ENCODE assay signal across 12 cellular contexts in the genomic region with DNA sequence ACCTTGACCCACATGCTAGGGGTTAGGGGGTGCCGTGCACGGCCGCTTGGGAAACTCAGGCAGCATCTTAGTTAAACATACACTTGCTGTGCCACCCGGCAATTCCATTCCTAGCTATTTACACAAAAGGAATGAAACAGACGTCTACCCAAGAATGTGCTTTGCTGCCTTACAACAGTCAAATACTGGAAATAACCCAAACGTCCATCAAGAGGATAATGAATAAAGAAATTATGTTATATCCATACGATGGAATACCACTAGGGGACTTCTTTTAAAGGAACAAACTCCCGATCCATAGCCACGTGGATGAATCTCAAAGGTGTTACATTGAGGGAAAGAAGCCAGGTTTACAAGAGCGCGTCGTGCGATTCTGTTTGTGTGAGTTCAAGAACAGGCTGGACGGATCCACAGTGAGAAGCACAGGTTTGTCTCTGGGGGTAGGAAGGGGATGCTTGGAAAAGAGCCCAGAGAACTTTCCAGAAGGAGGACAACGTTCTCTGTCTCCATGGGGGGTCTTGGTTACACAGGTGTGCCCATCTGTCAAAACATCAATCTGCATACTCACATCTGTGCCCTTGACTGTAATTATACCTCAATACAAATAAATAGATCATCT. TPM values are rescaled to one million over a fixed set of nuclear protein-coding genes. Genes with fewer than 3 reads are reported as not detected.
DNase-seq lines count a peak whose midpoint lies in the region; ATAC-seq and TF ChIP-seq lines count a peak whose summit lies in the region.
"Had no signal": no experiment of that assay in that cellular context is flagged by ENCODE, and none has a peak within 500 bp of the region (broad histone marks: within the 10 kb centered on the region; RNA-seq: fewer than 3 reads in every experiment).

No MANE protein-coding gene starts in this region.

- no peaks in the 10 kb centered on the region for H3K79me2 ChIP-seq in PC-3 (ENCODE audit: low read length)

- peak in 1 of 2 donors; percentile 31 for DNase-seq in cardiac muscle cell (ENCODE audit: low read depth in 1 of 2, low spot score in 1 of 2)
- no peak for DNase-seq in right cardiac atrium
- DNase-seq in PC-3: no peak
- no peak for DNase-seq in UCSD-AML1 (lab: John Stamatoyannopoulos, UW; ENCODE audit: unreplicated experiment)
- DNase-seq in NCI-H1105 (lab: John Stamatoyannopoulos, UW): no peak
- DNase-seq in WTC11 (ENCODE audit: low spot score): no peak
- DNase-seq: NCI-H1105 treated with DMSO at 0.1 percent for 48 hours; stimulated activated CD4-positive, alpha-beta T cell treated with anti-CD3 and anti-CD28 coated beads, Interleukin-15, amount 100 ng/mL, for 24 hours had no signal

- no peaks in the 10 kb centered on the region for H4K20me1 ChIP-seq in PC-3 (ENCODE audit: low read length)

- H3K27me3 Mint-ChIP-seq in WTC11 (ENCODE audit: low read depth): no peaks in the 10 kb centered on the region

- H3K9me3 ChIP-seq in cardiac muscle cell (ENCODE audit: low read depth): no peaks in the 10 kb centered on the region
- no peaks in the 10 kb centered on the region for H3K9me3 ChIP-seq in right cardiac atrium (ENCODE audit: control insufficient read depth, low read length)
- H3K9me3 ChIP-seq in PC-3 (ENCODE audit: low read length): no peaks in the 10 kb centered on the region
- H3K9me3 ChIP-seq in gastroesophageal sphincter: no peaks in the 10 kb centered on the region

- CTCF ChIA-PET in PC-3 (lab: Charles Lee) (interaction anchor here (0.6 kb wide), 1 partner anchor 42 kb away, joined by 3 read pairs; no protein-coding TSS in a partner anchor), WTC11 (lab: Charles Lee) (no interaction called here)

- intact Hi-C loops in right cardiac atrium (cut with DNase I): no loop called here
- intact Hi-C loops in PC-3 (cut with micrococcal nuclease): no loop called here

- TF ChIP-seq CTCF in cardiac muscle cell (IDR thresholded peaks at IDR 0.05; ENCODE audit: low read depth, low read length): peak; percentile 3
- no peak for TF ChIP-seq CTCF in PC-3 (conservative IDR thresholded peaks at IDR 0.05; ENCODE audit: low read depth, low read length)
- TF ChIP-seq CTCF in gastroesophageal sphincter (IDR thresholded peaks at IDR 0.05): no peak
- no peak for TF ChIP-seq CTCF in WTC11 (IDR thresholded peaks at IDR 0.05)

- H3K27ac Mint-ChIP-seq in WTC11: no peak overlapping the region
- H3K27ac Mint-ChIP-seq: activated T-helper 1 cell treated with anti-CD3 and anti-CD28 coated beads, Interleukin-12 subunit alpha, Interleukin-12 subunit beta, Interleukin-2, Interleukin-4 antibody, amounts not matched to agents 30 ng/mL and 10 ng/mL and 1 ng/mL, durations not matched to agents 14 hours and 24 hours and 36 hours had no signal

- no peak overlapping the region for H3K4me3 ChIP-seq in cardiac muscle cell
- H3K4me3 ChIP-seq in right cardiac atrium (ENCODE audit: low read length): no peak overlapping the region
- H3K4me3 ChIP-seq in PC-3 (ENCODE audit: low read length): no peak overlapping the region
- no peak overlapping the region for H3K4me3 ChIP-seq in gastroesophageal sphincter

- POLR2A ChIA-PET in PC-3 (lab: Charles Lee; ENCODE audit: unreplicated experiment): interaction anchor here (0.7 kb wide), 1 partner anchor 11 kb away, joined by 6 read pairs; no protein-coding TSS in a partner anchor
- POLR2A ChIA-PET in WTC11 (lab: Charles Lee): no interaction called here

- no peak overlapping the region for H3K4me3 Mint-ChIP-seq in WTC11
- H3K4me3 Mint-ChIP-seq: activated T-helper 1 cell treated with anti-CD3 and anti-CD28 coated beads, Interleukin-12 subunit alpha, Interleukin-12 subunit beta, Interleukin-2, Interleukin-4 antibody, amounts not matched to agents 30 ng/mL and 10 ng/mL and 1 ng/mL, durations not matched to agents 14 hours and 24 hours and 36 hours had no signal

- no peak for TF ChIP-seq EP300 in gastroesophageal sphincter (IDR thresholded peaks at IDR 0.05)

- WGBS in right cardiac atrium: 60% methylated on average over 15 of the region's 15 CpGs
- WGBS in gastroesophageal sphincter (ENCODE audit: low coverage in 1 of 2), 2 donors: 0 to 36% methylated on average over 1 to 15 of the region's 15 CpGs

- ATAC-seq in right cardiac atrium (no peak), PC-3 (peak; percentile 57), gastroesophageal sphincter (no peak), WTC11 (no peak), HG02763 (IDR thresholded peaks at IDR 0.05; ENCODE audit: unreplicated experiment) (no peak)
- ATAC-seq: activated CD4-positive, CD25-positive, alpha-beta regulatory T cell treated with anti-CD3 and anti-CD28 coated beads, Interleukin-2, amount 50 U/mL, for 24 hours had no signal

- H3K27ac ChIP-seq in cardiac muscle cell (no peak overlapping the region), right cardiac atrium (ENCODE audit: low read length) (no peak overlapping the region), PC-3 (ENCODE audit: low read length) (no peak overlapping the region), gastroesophageal sphincter (peak overlapping the region in 3 of 4 donors; percentile 8 to 47 (median 30))

- H3K36me3 ChIP-seq in cardiac muscle cell (no peaks in the 10 kb centered on the region), PC-3 (ENCODE audit: low read depth, low read length) (no peaks in the 10 kb centered on the region), gastroesophageal sphincter (no peaks in the 10 kb centered on the region)

- peaks cover 22% of the 10 kb centered on the region for H3K9me3 Mint-ChIP-seq in WTC11

- H3K27me3 ChIP-seq in cardiac muscle cell (no peaks in the 10 kb centered on the region), right cardiac atrium (ENCODE audit: control insufficient read depth, insufficient read depth) (no peaks in the 10 kb centered on the region), PC-3 (ENCODE audit: low read length) (no peaks in the 10 kb centered on the region), gastroesophageal sphincter (no peaks in the 10 kb centered on the region)

- H3K4me1 ChIP-seq in cardiac muscle cell (ENCODE audit: low read depth): no peaks in the 10 kb centered on the region
- no peaks in the 10 kb centered on the region for H3K4me1 ChIP-seq in right cardiac atrium (ENCODE audit: control insufficient read depth, insufficient read depth, low read length)
- H3K4me1 ChIP-seq in PC-3 (ENCODE audit: insufficient read depth, low read length): no peaks in the 10 kb centered on the region
- peaks cover 0 to 24% (median 5%) of the 10 kb centered on the region in 3 donors for H3K4me1 ChIP-seq in gastroesophageal sphincter

- no peak overlapping the region for H3K9ac ChIP-seq in PC-3 (ENCODE audit: low read length)

- BruUV-seq in PC-3 (replicated peaks; lab: Mats Ljungman, UMichigan): no TSS peak

- no peaks in the 10 kb centered on the region for H3K9me2 ChIP-seq in PC-3 (replicated peaks; ENCODE audit: low read length)

- no peak for TF ChIP-seq POLR2A in gastroesophageal sphincter (IDR thresholded peaks at IDR 0.05)

- peaks cover 19% of the 10 kb centered on the region for H3K36me3 Mint-ChIP-seq in WTC11

- no peaks in the 10 kb centered on the region for H3F3A ChIP-seq in PC-3 (ENCODE audit: low read length, unreplicated experiment)

- H2AFZ ChIP-seq in PC-3 (ENCODE audit: low read length): no peak overlapping the region

- H3K4me2 ChIP-seq in PC-3 (ENCODE audit: low read length): no peak overlapping the region

- H3K4me1 Mint-ChIP-seq in WTC11: peaks cover 7% of the 10 kb centered on the region

TF ChIP-seq in WTC11, 78 proteins besides CTCF, POLR2A, EP300 and RAD21 (continues in another document):
- TF ChIP-seq, protein P1, sequence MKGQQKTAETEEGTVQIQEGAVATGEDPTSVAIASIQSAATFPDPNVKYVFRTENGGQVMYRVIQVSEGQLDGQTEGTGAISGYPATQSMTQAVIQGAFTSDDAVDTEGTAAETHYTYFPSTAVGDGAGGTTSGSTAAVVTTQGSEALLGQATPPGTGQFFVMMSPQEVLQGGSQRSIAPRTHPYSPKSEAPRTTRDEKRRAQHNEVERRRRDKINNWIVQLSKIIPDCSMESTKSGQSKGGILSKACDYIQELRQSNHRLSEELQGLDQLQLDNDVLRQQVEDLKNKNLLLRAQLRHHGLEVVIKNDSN (CRISPR knock-in tag; IDR thresholded peaks at IDR 0.05): no peak
- no peak for TF ChIP-seq FOXK1 (CRISPR knock-in tag; IDR thresholded peaks at IDR 0.05)
- no peak for TF ChIP-seq SP1 (CRISPR knock-in tag; conservative IDR thresholded peaks at IDR 0.05)
- TF ChIP-seq MXD4 (CRISPR knock-in tag; IDR thresholded peaks at IDR 0.05; ENCODE audit: borderline replicate concordance): no peak
- no peak for TF ChIP-seq SMAD4 (CRISPR knock-in tag; IDR thresholded peaks at IDR 0.05)
- no peak for TF ChIP-seq ATF3 (CRISPR knock-in tag; conservative IDR thresholded peaks at IDR 0.05)
- TF ChIP-seq TEAD4 (CRISPR knock-in tag; IDR thresholded peaks at IDR 0.05): no peak
- TF ChIP-seq FOXP1 (CRISPR knock-in tag; IDR thresholded peaks at IDR 0.05; ENCODE audit: borderline replicate concordance): no peak
- TF ChIP-seq, protein P2, sequence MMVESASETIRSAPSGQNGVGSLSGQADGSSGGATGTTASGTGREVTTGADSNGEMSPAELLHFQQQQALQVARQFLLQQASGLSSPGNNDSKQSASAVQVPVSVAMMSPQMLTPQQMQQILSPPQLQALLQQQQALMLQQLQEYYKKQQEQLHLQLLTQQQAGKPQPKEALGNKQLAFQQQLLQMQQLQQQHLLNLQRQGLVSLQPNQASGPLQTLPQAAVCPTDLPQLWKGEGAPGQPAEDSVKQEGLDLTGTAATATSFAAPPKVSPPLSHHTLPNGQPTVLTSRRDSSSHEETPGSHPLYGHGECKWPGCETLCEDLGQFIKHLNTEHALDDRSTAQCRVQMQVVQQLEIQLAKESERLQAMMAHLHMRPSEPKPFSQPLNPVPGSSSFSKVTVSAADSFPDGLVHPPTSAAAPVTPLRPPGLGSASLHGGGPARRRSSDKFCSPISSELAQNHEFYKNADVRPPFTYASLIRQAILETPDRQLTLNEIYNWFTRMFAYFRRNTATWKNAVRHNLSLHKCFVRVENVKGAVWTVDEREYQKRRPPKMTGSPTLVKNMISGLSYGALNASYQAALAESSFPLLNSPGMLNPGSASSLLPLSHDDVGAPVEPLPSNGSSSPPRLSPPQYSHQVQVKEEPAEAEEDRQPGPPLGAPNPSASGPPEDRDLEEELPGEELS (CRISPR knock-in tag; IDR thresholded peaks at IDR 0.05): no peak

RNA-seq across cellular contexts. Expression of gene STK32C, which starts 41.8 kb away (rescaled TPM):
- 10.4 and 17.5 TPM in 2 replicates for total RNA-seq in cardiac muscle cell
- polyA plus RNA-seq in cardiac muscle cell: 23.8 and 28.5 TPM in 2 replicates
- 1 to 10 TPM; 5.7 to 7.3 (median 6.7) TPM for total RNA-seq in right cardiac atrium
- polyA plus RNA-seq in right cardiac atrium: 6.9 TPM
- 28.3 and 34.7 TPM in 2 replicates for total RNA-seq in PC-3 (2014; rRNA removed)
- 10 to 100 TPM in 1 of 4 donors, 1 to 10 TPM in 3; 3.8 to 13.0 (median 5.1) TPM for total RNA-seq in gastroesophageal sphincter
- 20.7 to 23.2 TPM (median 22.2 TPM) in 3 replicates for total RNA-seq in WTC11 (2021)

Comparison
In these comparisons a context has a peak if more than half of its experiments do, and no peak if none do; other contexts are left out.
1. H3K27ac ChIP-seq: peak in gastroesophageal sphincter (3 of 4); none in cardiac muscle cell (single experiment), right cardiac atrium (single experiment) and PC-3 (single experiment).